7 cellular contexts compared by ENCODE assay signal in the genomic region with DNA sequence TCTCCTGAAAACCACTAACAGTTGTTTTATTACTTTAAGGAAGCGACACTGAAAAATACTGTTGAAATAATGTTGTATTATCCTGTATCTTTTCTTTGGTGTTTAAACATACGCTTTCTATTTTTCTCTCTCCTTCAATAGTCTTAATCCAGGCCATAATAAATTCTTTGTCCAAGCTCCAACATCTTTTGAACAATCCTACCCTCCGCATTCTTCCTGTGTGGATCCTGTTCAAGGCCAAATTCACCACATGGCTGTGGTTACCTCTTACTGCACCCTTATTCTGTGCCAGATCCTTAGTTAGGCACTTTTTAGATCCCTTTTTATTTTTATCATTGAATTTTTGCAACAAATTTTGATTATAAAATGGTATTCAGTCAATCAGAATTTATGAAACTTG.
"Had no signal": no experiment of that assay in that cellular context is flagged by ENCODE, and none has a peak within 500 bp of the region (broad histone marks: within the 10 kb centered on the region; RNA-seq: fewer than 3 reads in every experiment).

No MANE protein-coding gene starts in this region.

- H3K4me3 ChIP-seq: GM23248, K562 had no signal

- H2AFZ ChIP-seq: GM23248 had no signal

- H3K9ac ChIP-seq: GM23248 had no signal

- DNase-seq: GM23248, GOT3, H7, HCEC 1CT, IMR-90 had no signal

- FAIRE-seq: HTR-8/SVneo, K562 had no signal

- H3K27ac ChIP-seq: GM23248 had no signal
